Comparison of ENCODE assay signal across 6 cellular contexts in the genomic region with DNA sequence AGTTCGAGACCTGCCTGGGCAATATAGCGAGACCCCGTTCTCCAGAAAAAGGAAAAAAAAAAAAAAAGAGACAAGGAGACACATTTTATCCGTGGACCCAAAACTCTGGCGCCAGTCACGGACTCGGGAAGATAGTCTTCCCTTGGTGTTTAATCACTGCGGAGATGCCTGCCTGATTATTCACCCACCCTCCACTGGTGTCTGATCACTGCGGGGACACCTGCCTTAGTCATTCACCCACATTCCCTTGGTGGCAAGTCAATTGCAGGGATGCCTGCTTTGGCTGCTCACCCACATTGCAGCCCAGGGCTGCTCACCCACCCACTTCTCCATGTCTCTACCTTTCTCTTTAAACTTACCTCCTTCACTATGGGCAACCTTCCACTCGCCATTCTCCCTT. TPM values are rescaled to one million over a fixed set of nuclear protein-coding genes. Genes with fewer than 3 reads are reported as not detected.
DNase-seq lines count a peak whose midpoint lies in the region; ATAC-seq and TF ChIP-seq lines count a peak whose summit lies in the region.
"Not testable (repeated sequence)": the region's sequence is repeated elsewhere in the genome, so short reads cannot be mapped to it uniquely, and the experiment has no call there.

No MANE protein-coding gene starts in this region.

- CTCF ChIA-PET in HEK293 (lab: Yijun Ruan, JAX), result not testable (repeated sequence)

- not testable (repeated sequence) for H3K27me3 ChIP-seq in ascending aorta; psoas muscle (ENCODE audit: insufficient read depth in 3 of 3, low read length in 2 of 3)

- peaks cover 19% of the 10 kb centered on the region for H3K36me3 Mint-ChIP-seq in stimulated activated effector memory CD8-positive, alpha-beta T cell treated with anti-CD3 and anti-CD28 coated beads, Interleukin-12 subunit alpha, Interleukin-12 subunit beta, amount 100 ng/mL, for 72 hours

- TF ChIP-seq CTCF in HEK293 (tag by site-specific recombination; IDR thresholded peaks at IDR 0.05); ascending aorta (IDR thresholded peaks at IDR 0.05); psoas muscle (IDR thresholded peaks at IDR 0.05): not testable (repeated sequence)

- H3K4me1 ChIP-seq in HEK293 (ENCODE audit: control insufficient read depth, insufficient read depth, low read length), result not testable (repeated sequence)
- H3K4me1 ChIP-seq in ascending aorta (peaks cover 3 to 20% of the 10 kb centered on the region in 2 donors), psoas muscle (peaks cover 10% of the 10 kb centered on the region)

- H3K36me3 ChIP-seq in HEK293 (ENCODE audit: control insufficient read depth in 2 of 2, insufficient read depth in 1 of 2, low read length in 2 of 2); ascending aorta; psoas muscle (ENCODE audit: insufficient read depth in 1 of 2, low read depth in 1 of 2): not testable (repeated sequence)

- not testable (repeated sequence) for DNase-seq in ascending aorta (ENCODE audit: low spot score in 2 of 2); epithelial cell of prostate (ENCODE audit: low read depth, low spot score); psoas muscle; stimulated activated effector memory CD8-positive, alpha-beta T cell treated with anti-CD3 and anti-CD28 coated beads, Interleukin-12 subunit alpha, Interleukin-12 subunit beta, amount 100 ng/mL, for 72 hours (ENCODE audit: low spot score in 2 of 2)
- DNase-seq in myocyte (ENCODE audit: low read depth), result peak; percentile 38

- 62 to 80% (median 74%) methylated on average over 10 of the region's 10 CpGs for WGBS in psoas muscle, 3 donors

- intact Hi-C loops in ascending aorta (cut with DNase I); psoas muscle (cut with DNase I): not testable (repeated sequence)

- ATAC-seq in psoas muscle, result peak in 3 of 4 donors; percentile 47 to 71 (median 56)
- ATAC-seq in stimulated activated effector memory CD8-positive, alpha-beta T cell treated with anti-CD3 and anti-CD28 coated beads, Interleukin-12 subunit alpha, Interleukin-12 subunit beta, amount 100 ng/mL, for 72 hours, result not testable (repeated sequence)

- peak overlapping the region; percentile 26 for H3K27ac Mint-ChIP-seq in stimulated activated effector memory CD8-positive, alpha-beta T cell treated with anti-CD3 and anti-CD28 coated beads, Interleukin-12 subunit alpha, Interleukin-12 subunit beta, amount 100 ng/mL, for 72 hours

- peaks cover 11% of the 10 kb centered on the region for H3K9me3 Mint-ChIP-seq in stimulated activated effector memory CD8-positive, alpha-beta T cell treated with anti-CD3 and anti-CD28 coated beads, Interleukin-12 subunit alpha, Interleukin-12 subunit beta, amount 100 ng/mL, for 72 hours

- not testable (repeated sequence) for H3K27ac ChIP-seq in HEK293 (ENCODE audit: extremely low read depth, low read depth, low read length)
- peak overlapping the region; percentile 1 to 39 for H3K27ac ChIP-seq in ascending aorta
- H3K27ac ChIP-seq in epithelial cell of prostate, result peak overlapping the region; percentile 36
- peak overlapping the region; percentile 36 for H3K27ac ChIP-seq in psoas muscle

- POLR2A ChIA-PET in HEK293 (lab: Yijun Ruan, JAX), result not testable (repeated sequence)

- not testable (repeated sequence) for H3K4me3 ChIP-seq in HEK293 (ENCODE audit: low read depth, low read length); ascending aorta; psoas muscle

- not testable (repeated sequence) for H3K4me3 Mint-ChIP-seq in stimulated activated effector memory CD8-positive, alpha-beta T cell treated with anti-CD3 and anti-CD28 coated beads, Interleukin-12 subunit alpha, Interleukin-12 subunit beta, amount 100 ng/mL, for 72 hours

- not testable (repeated sequence) for H3K9me3 ChIP-seq in HEK293 (ENCODE audit: control insufficient read depth, insufficient read depth, low read depth, low read length); ascending aorta; psoas muscle

- H3K4me1 Mint-ChIP-seq in stimulated activated effector memory CD8-positive, alpha-beta T cell treated with anti-CD3 and anti-CD28 coated beads, Interleukin-12 subunit alpha, Interleukin-12 subunit beta, amount 100 ng/mL, for 72 hours, result peaks cover 22% of the 10 kb centered on the region

TF ChIP-seq in HEK293, 187 proteins besides CTCF, POLR2A, EP300 and RAD21:
- TF ChIP-seq EGR2 (tag by site-specific recombination; IDR thresholded peaks at IDR 0.05; ENCODE audit: low read depth), result peak; percentile 29; the same call in 1 of the 2 replicates

RNA-seq across cellular contexts. Expression of a gene that starts 38.3 kb away (rescaled TPM):
- 11.7 TPM for total RNA-seq in ascending aorta
- total RNA-seq in myocyte, result 15.7 and 16.8 TPM in 2 replicates
- polyA plus RNA-seq in myocyte (2012), result 17.3 TPM
- total RNA-seq in psoas muscle, result 10 to 100 TPM in 2 of 4 donors, 1 to 10 TPM in 2; 6.7 to 12.8 (median 9.3) TPM
- 1 to 10 TPM; 3.8 to 6.6 (median 4.5) TPM for polyA plus RNA-seq in psoas muscle

RNA-seq across cellular contexts. Expression of a gene that starts 49.1 kb away (rescaled TPM):
- total RNA-seq in ascending aorta (10.6 TPM), myocyte (2.1 and 2.3 TPM in 2 replicates), psoas muscle (10 to 100 TPM; 13.3 to 18.8 (median 14.0) TPM)
- 5.0 TPM for polyA plus RNA-seq in myocyte (2012)
- polyA plus RNA-seq in psoas muscle, result 10 to 100 TPM in 1 of 3 donors, 1 to 10 TPM in 2; 3.1 to 20.2 (median 6.0) TPM
